Comparison of ENCODE assay signal across 6 cellular contexts in the genomic region with DNA sequence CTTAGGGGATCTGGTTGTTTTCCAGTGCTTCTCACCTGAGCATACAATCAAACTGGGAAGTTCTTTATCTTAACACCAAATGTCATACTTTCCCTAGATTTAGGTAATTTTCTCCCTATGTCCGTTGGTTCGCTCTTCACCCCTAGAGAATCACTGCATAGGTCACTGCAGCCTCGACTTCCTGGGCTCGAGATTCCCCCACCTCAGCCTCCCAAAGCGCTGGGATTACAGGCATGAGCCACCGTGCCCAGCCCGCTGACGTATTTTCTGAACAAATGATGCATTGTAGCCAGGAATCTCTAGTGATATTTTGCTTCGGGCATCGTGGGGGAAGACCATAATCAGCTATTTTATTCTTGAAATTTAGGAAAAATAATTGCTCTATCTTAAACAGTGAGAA. TPM values are rescaled to one million over a fixed set of nuclear protein-coding genes. Genes with fewer than 3 reads are reported as not detected.
DNase-seq lines count a peak whose midpoint lies in the region; ATAC-seq and TF ChIP-seq lines count a peak whose summit lies in the region.

No MANE protein-coding gene starts in this region.

- H3K27ac ChIP-seq in duodenal mucosa (ENCODE audit: low read depth, low read length) (peak overlapping the region; percentile 64), gastrocnemius medialis (peak overlapping the region; percentile 93 to 99 (median 98))

- H3K9me3 ChIP-seq in duodenal mucosa (ENCODE audit: control insufficient read depth in 1 of 2, low read length in 2 of 2) (no peaks in the 10 kb centered on the region), gastrocnemius medialis (no peaks in the 10 kb centered on the region)

- H3K4me1 ChIP-seq in duodenal mucosa (ENCODE audit: control insufficient read depth in 1 of 2, insufficient read depth in 2 of 2, low read length in 2 of 2): peaks cover 19 to 20% of the 10 kb centered on the region in 2 donors
- H3K4me1 ChIP-seq in gastrocnemius medialis: peaks cover 18 to 21% of the 10 kb centered on the region in 2 donors

- DNase-seq in NCI-H226 (peak; percentile 39), gastrocnemius medialis (no peak), T1000 (lab: John Stamatoyannopoulos, UW) (no peak), HPDE6-E6E7 (ENCODE audit: extremely low spot score) (no peak)

- H3K4me3 ChIP-seq in duodenal mucosa (ENCODE audit: low read depth in 1 of 2, low read length in 2 of 2): peak overlapping the region; percentile 90 to 91
- peak overlapping the region; percentile 82 to 94 (median 88) for H3K4me3 ChIP-seq in gastrocnemius medialis

- no peak for ATAC-seq in gastrocnemius medialis
- no peak for ATAC-seq in GM18511 (IDR thresholded peaks at IDR 0.05; ENCODE audit: unreplicated experiment)

- in situ Hi-C loops in gastrocnemius medialis (cut with MboI; ENCODE audit: low sequenced_read_pairs in 4 of 4): loop anchor here in 1 of 4 donors (10.0 kb wide), 1 partner anchor 109 kb away; the partner anchor contains the start of genes NABP2 and RNF41

- intact Hi-C loops in gastrocnemius medialis (cut with DNase I; ENCODE audit: low total_unique reads): loop anchor here (5.0 kb wide), 5 partner anchors 202 to 1732 kb away; partner anchors contain the start of genes CD63, CNPY2, CTDSP2 and TIMELESS

- TF ChIP-seq CTCF in gastrocnemius medialis (IDR thresholded peaks at IDR 0.05 in 4 of 5, conservative IDR thresholded peaks at IDR 0.05 in 1 of 5): no peak

- H3K27me3 ChIP-seq in duodenal mucosa (ENCODE audit: control insufficient read depth in 1 of 2, insufficient read depth in 2 of 2, low read length in 2 of 2): no peaks in the 10 kb centered on the region
- H3K27me3 ChIP-seq in gastrocnemius medialis: no peaks in the 10 kb centered on the region

- H3K9ac ChIP-seq in duodenal mucosa (ENCODE audit: low read depth in 1 of 2, low read length in 2 of 2): peak overlapping the region; percentile 89 to 92

- no peak for TF ChIP-seq POLR2A in gastrocnemius medialis (IDR thresholded peaks at IDR 0.05)

- H3K36me3 ChIP-seq in duodenal mucosa (ENCODE audit: control insufficient read depth in 1 of 2, insufficient read depth in 2 of 2, low read length in 2 of 2): peaks cover 21 to 43% of the 10 kb centered on the region in 2 donors
- H3K36me3 ChIP-seq in gastrocnemius medialis: peaks cover 4 to 31% of the 10 kb centered on the region in 2 donors

RNA-seq across cellular contexts. Expression of gene RPL41, which starts 1.1 kb away (rescaled TPM):
- total RNA-seq in gastrocnemius medialis: 1,000 to 10,000 TPM; 1,323 to 2,217 (median 1,977) TPM

RNA-seq across cellular contexts. Expression of gene ZC3H10, which starts 2.7 kb away (rescaled TPM):
- total RNA-seq in gastrocnemius medialis: 1 to 10 TPM; 3.1 to 9.1 (median 3.7) TPM

RNA-seq across cellular contexts. Expression of gene PA2G4, which starts 11.0 kb away (rescaled TPM):
- 100 to 1,000 TPM; 109 to 204 (median 127) TPM for total RNA-seq in gastrocnemius medialis

RNA-seq across cellular contexts. Expression of gene ESYT1, which starts 12.7 kb away (rescaled TPM):
- total RNA-seq in gastrocnemius medialis: 10 to 100 TPM; 45.9 to 77.7 (median 62.1) TPM

RNA-seq across cellular contexts. Expression of gene ERBB3, which starts 35.4 kb away (rescaled TPM):
- total RNA-seq in gastrocnemius medialis: 1 to 10 TPM in 3 of 4 donors, under 1 TPM in 1; 0.15 to 2.1 (median 1.1) TPM
